9 cellular contexts compared by ENCODE assay signal in genomic region chr14:22883191-22883976, GRCh38. TPM values are rescaled to one million over a fixed set of nuclear protein-coding genes. Genes with fewer than 3 reads are reported as not detected.
DNase-seq lines count a peak whose midpoint lies in the region; ATAC-seq and TF ChIP-seq lines count a peak whose summit lies in the region.
"Had no signal": no experiment of that assay in that cellular context is flagged by ENCODE, and none has a peak within 500 bp of the region (broad histone marks: within the 10 kb centered on the region; RNA-seq: fewer than 3 reads in every experiment).

A gene with protein sequence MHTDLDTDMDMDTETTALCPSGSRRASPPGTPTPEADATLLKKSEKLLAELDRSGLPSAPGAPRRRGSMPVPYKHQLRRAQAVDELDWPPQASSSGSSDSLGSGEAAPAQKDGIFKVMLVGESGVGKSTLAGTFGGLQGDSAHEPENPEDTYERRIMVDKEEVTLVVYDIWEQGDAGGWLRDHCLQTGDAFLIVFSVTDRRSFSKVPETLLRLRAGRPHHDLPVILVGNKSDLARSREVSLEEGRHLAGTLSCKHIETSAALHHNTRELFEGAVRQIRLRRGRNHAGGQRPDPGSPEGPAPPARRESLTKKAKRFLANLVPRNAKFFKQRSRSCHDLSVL (plus strand): TSS chr14:22883222. CDS start chr14:22883288, 66 bp downstream.

- H3K9me2 ChIP-seq in HCT116 (ENCODE audit: insufficient read depth) (no peaks in the 10 kb centered on the region), OCI-LY7 (ENCODE audit: insufficient read depth, low read length) (no peaks in the 10 kb centered on the region)

- H3K79me2 ChIP-seq in HCT116 (ENCODE audit: insufficient read depth, low read length) (no peaks in the 10 kb centered on the region; the same call in 1 of the 2 replicates), OCI-LY7 (ENCODE audit: insufficient read depth, low read depth, low read length) (no peaks in the 10 kb centered on the region)

- no peak within 1 kb of the TSS for H3K9ac ChIP-seq in HCT116 (ENCODE audit: low read length)
- peak within 1 kb of the TSS; percentile 33 for H3K9ac ChIP-seq in iPS-18a (ENCODE audit: low read length)

- peaks cover 30% of the 10 kb centered on the region for H3K4me1 Mint-ChIP-seq in activated CD4-positive, alpha-beta memory T cell treated with anti-CD3 and anti-CD28 coated beads, Interleukin-2, amount 10 ng/mL, durations not matched to agents 7 days and 5 days

- H3K4me2 ChIP-seq in HCT116 (ENCODE audit: low read length) (0 out of 2 replicates have a peak within 1 kb of the TSS, but pooled peaks have one; percentile 9), OCI-LY7 (ENCODE audit: low read length) (peak within 1 kb of the TSS; percentile 79)

- no peak for TF ChIP-seq RAD21 in HCT116 (IDR thresholded peaks at IDR 0.05; ENCODE audit: low read depth)

- H3K9me3 Mint-ChIP-seq in activated CD4-positive, alpha-beta memory T cell treated with anti-CD3 and anti-CD28 coated beads, Interleukin-2, amount 10 ng/mL, durations not matched to agents 7 days and 5 days = no peaks in the 10 kb centered on the region

- H3K4me3 Mint-ChIP-seq in activated CD4-positive, alpha-beta memory T cell treated with anti-CD3 and anti-CD28 coated beads, Interleukin-2, amount 10 ng/mL, durations not matched to agents 7 days and 5 days = no peak within 1 kb of the TSS

- ATAC-seq in HCT116 = no peak
- ATAC-seq in GM19463 (IDR thresholded peaks at IDR 0.05; ENCODE audit: unreplicated experiment) = no peak
- no peak for ATAC-seq in HG02840 (IDR thresholded peaks at IDR 0.05; ENCODE audit: low FRiP score, unreplicated experiment)

- H3K27me3 Mint-ChIP-seq in activated CD4-positive, alpha-beta memory T cell treated with anti-CD3 and anti-CD28 coated beads, Interleukin-2, amount 10 ng/mL, durations not matched to agents 7 days and 5 days = peaks cover 23% of the 10 kb centered on the region

- TF ChIP-seq CTCF in BE2C (IDR thresholded peaks at IDR 0.05; ENCODE audit: low read depth, low read length) (no peak), HCT116 (IDR thresholded peaks at IDR 0.05 in 2 of 3, conservative IDR thresholded peaks at IDR 0.05 in 1 of 3; ENCODE audit: borderline replicate concordance in 1 of 3, insufficient read depth in 1 of 3, low read depth in 2 of 3, low read length in 2 of 3) (no peak), OCI-LY7 (conservative IDR thresholded peaks at IDR 0.05; ENCODE audit: low read length) (no peak)

- BruUV-seq in HCT116 (replicated peaks; lab: Mats Ljungman, UMichigan) = no TSS peak
- no TSS peak for BruUV-seq in OCI-LY7 (replicated peaks; lab: Mats Ljungman, UMichigan)

- H4K20me1 ChIP-seq in HCT116 (ENCODE audit: insufficient read depth) (no peaks in the 10 kb centered on the region), OCI-LY7 (ENCODE audit: insufficient read depth, low read length) (no peaks in the 10 kb centered on the region)

- H3K27ac ChIP-seq in HCT116 (ENCODE audit: low read depth, low read length) (no peak within 1 kb of the TSS; the same call in 1 of the 2 replicates), OCI-LY7 (ENCODE audit: low read depth, low read length, poor library complexity, severe bottlenecking) (peak within 1 kb of the TSS; percentile 66), iPS-18a (ENCODE audit: low read length) (no peak within 1 kb of the TSS)

- RAD21 ChIA-PET in HCT116 (lab: Charles Lee; ENCODE audit: low non-redundant PET in 1 of 2, low total read pairs in 2 of 2, uncharacterized antibody in 2 of 2, unreplicated experiment in 2 of 2) = no interaction called here

- H3K36me3 Mint-ChIP-seq in activated CD4-positive, alpha-beta memory T cell treated with anti-CD3 and anti-CD28 coated beads, Interleukin-2, amount 10 ng/mL, durations not matched to agents 7 days and 5 days (ENCODE audit: low read depth) = peaks cover 11% of the 10 kb centered on the region

- no peaks in the 10 kb centered on the region for H3K36me3 ChIP-seq in BE2C
- H3K36me3 ChIP-seq in HCT116 (ENCODE audit: control insufficient read depth in 1 of 2, insufficient read depth in 2 of 2, low read length in 2 of 2) = no peaks in the 10 kb centered on the region
- H3K36me3 ChIP-seq in OCI-LY7 (ENCODE audit: insufficient read depth, low read length) = peaks cover 15% of the 10 kb centered on the region
- no peaks in the 10 kb centered on the region for H3K36me3 ChIP-seq in iPS-18a (ENCODE audit: control insufficient read depth, low read depth, low read length)

- POLR2A ChIA-PET in HCT116 (lab: Charles Lee) (interaction anchor here (4.7 kb wide), 1 partner anchor 12 kb away, joined by 24 read pairs; the partner anchor contains the start of gene LRP10), OCI-LY7 (lab: Charles Lee) (interaction anchor here (0.5 to 7.6 kb wide), 10 partner anchors 10 to 117 kb away, joined by 3 to 65 read pairs (median 3); partner anchors contain the start of genes LRP10 and OXA1L)
- POLR2A ChIA-PET in activated CD4-positive, alpha-beta memory T cell treated with anti-CD3 and anti-CD28 coated beads, Interleukin-2, amount 10 ng/mL, durations not matched to agents 7 days and 5 days (lab: Charles Lee) = interaction anchor here (1.2 to 9.2 kb wide), 4 partner anchors 10 to 294 kb away, joined by 3 to 115 read pairs (median 10); partner anchors contain the start of genes DAD1, LRP10 and RBM23

- TF ChIP-seq POLR2A in HCT116 (IDR thresholded peaks at IDR 0.05; ENCODE audit: borderline replicate concordance, extremely low read depth, insufficient read depth, insufficient read length) = no peak

- peak; percentile 40 for DNase-seq in BE2C
- no peak for DNase-seq in HCT116 (ENCODE audit: low read depth, low spot score)
- no peak for DNase-seq in OCI-LY7 (ENCODE audit: low spot score)
- DNase-seq in putamen (ENCODE audit: low spot score) = no peak
- no peak for DNase-seq in activated CD4-positive, alpha-beta memory T cell treated with anti-CD3 and anti-CD28 coated beads, Interleukin-2, amount 10 ng/mL, durations not matched to agents 7 days and 5 days
- DNase-seq: NCI-H226 had no signal

- intact Hi-C loops in HCT116 (cut with micrococcal nuclease) (no loop called here), OCI-LY7 (cut with micrococcal nuclease; ENCODE audit: unreplicated experiment) (no loop called here)

- H3K4me1 ChIP-seq in BE2C (peaks cover 7% of the 10 kb centered on the region), HCT116 (ENCODE audit: control insufficient read depth in 1 of 2, insufficient read depth in 2 of 2, low read length in 2 of 2) (peaks cover 26 to 35% of the 10 kb centered on the region in 2 experiments), OCI-LY7 (ENCODE audit: insufficient read depth, low read length, poor library complexity, severe bottlenecking) (peaks cover 63% of the 10 kb centered on the region), iPS-18a (ENCODE audit: control insufficient read depth, low read depth, low read length) (peaks cover 20% of the 10 kb centered on the region)

- H3K9me3 ChIP-seq in BE2C = no peaks in the 10 kb centered on the region
- no peaks in the 10 kb centered on the region for H3K9me3 ChIP-seq in HCT116 (ENCODE audit: control insufficient read depth in 1 of 2, insufficient read depth in 1 of 2, low read depth in 1 of 2, low read length in 2 of 2)
- no peaks in the 10 kb centered on the region for H3K9me3 ChIP-seq in OCI-LY7 (ENCODE audit: low read length)
- no peaks in the 10 kb centered on the region for H3K9me3 ChIP-seq in iPS-18a (ENCODE audit: control insufficient read depth, low read depth, low read length)

- no peak within 1 kb of the TSS for H3K27ac Mint-ChIP-seq in activated CD4-positive, alpha-beta memory T cell treated with anti-CD3 and anti-CD28 coated beads, Interleukin-2, amount 10 ng/mL, durations not matched to agents 7 days and 5 days

- CTCF ChIA-PET in HCT116 (lab: Charles Lee) (interaction anchor here (1.0 to 7.0 kb wide), 3 partner anchors 11 to 46 kb away, joined by 3 to 51 read pairs (median 6); partner anchors contain the start of genes LRP10 and PRMT5), OCI-LY7 (lab: Charles Lee; ENCODE audit: unreplicated experiment) (interaction anchor here (1.1 to 1.5 kb wide), 2 partner anchors 10 to 12 kb away, joined by 3 to 6 read pairs; partner anchors contain the start of gene LRP10)
- CTCF ChIA-PET in activated CD4-positive, alpha-beta memory T cell treated with anti-CD3 and anti-CD28 coated beads, Interleukin-2, amount 10 ng/mL, durations not matched to agents 7 days and 5 days (lab: Charles Lee) = interaction anchor here (1.1 to 12.1 kb wide), 5 partner anchors 12 to 326 kb away, joined by 3 to 145 read pairs (median 7); partner anchors contain the start of genes LRP10 and PRMT5

- H3K4me3 ChIP-seq in BE2C (ENCODE audit: low read depth, low read length) = no peak within 1 kb of the TSS
- H3K4me3 ChIP-seq in HCT116 (replicated peaks in 1 of 2; ENCODE audit: low read depth in 1 of 2, low read length in 2 of 2) = no peak within 1 kb of the TSS
- H3K4me3 ChIP-seq in OCI-LY7 (ENCODE audit: low read depth, low read length, poor library complexity, severe bottlenecking) = peak within 1 kb of the TSS; percentile 24
- H3K4me3 ChIP-seq in iPS-18a (ENCODE audit: low read length) = peak within 1 kb of the TSS; percentile 55

- H3K27me3 ChIP-seq in BE2C (no peaks in the 10 kb centered on the region), HCT116 (ENCODE audit: insufficient read depth, low read length) (no peaks in the 10 kb centered on the region), iPS-18a (ENCODE audit: control insufficient read depth, insufficient read depth, low read length) (peaks cover 24% of the 10 kb centered on the region)

- H2AFZ ChIP-seq in HCT116 (ENCODE audit: low read depth, low read length, poor library complexity, severe bottlenecking) (no peak within 1 kb of the TSS), OCI-LY7 (ENCODE audit: low read length) (no peak within 1 kb of the TSS)

TF ChIP-seq in HCT116, 20 proteins besides CTCF, POLR2A, EP300 and RAD21:
- TF ChIP-seq EZH2 (IDR thresholded peaks at IDR 0.05) (no peak), CEBPB (IDR thresholded peaks at IDR 0.05; ENCODE audit: low read depth) (no peak), SRF (IDR thresholded peaks at IDR 0.05; ENCODE audit: low read depth) (no peak)

RNA-seq across cellular contexts. Expression of the gene that starts here (rescaled TPM):
- polyA plus RNA-seq in BE2C (2012; ENCODE audit: insufficient read depth, insufficient read length, low read depth) = 0.31 TPM
- total RNA-seq in HCT116 (2021; ENCODE audit: unreplicated experiment) = 0.47 TPM
- 0.52 and 0.59 TPM in 2 replicates for polyA plus RNA-seq in HCT116 (2012)
- total RNA-seq in OCI-LY7 (2014; rRNA removed; shearing (Covaris generic)) = 1.1 and 5.7 TPM in 2 replicates
- total RNA-seq in OCI-LY7 (2022) = 1.5 and 2.1 TPM in 2 replicates
- 1 to 10 TPM in 1 of 2 experiments, under 1 TPM in 1; 0.98 to 1.2 TPM for total RNA-seq in activated CD4-positive, alpha-beta memory T cell treated with anti-CD3 and anti-CD28 coated beads, Interleukin-2, amount 10 ng/mL, durations not matched to agents 7 days and 5 days

Comparison
In these comparisons a context has a peak if more than half of its experiments do, and no peak if none do; other contexts are left out.
1. H3K4me3 ChIP-seq: peak in OCI-LY7 (single experiment) and iPS-18a (single experiment); none in BE2C (single experiment) and HCT116 (0 of 2).